Comparison of ENCODE assay signal across 25 cellular contexts in the genomic region with DNA sequence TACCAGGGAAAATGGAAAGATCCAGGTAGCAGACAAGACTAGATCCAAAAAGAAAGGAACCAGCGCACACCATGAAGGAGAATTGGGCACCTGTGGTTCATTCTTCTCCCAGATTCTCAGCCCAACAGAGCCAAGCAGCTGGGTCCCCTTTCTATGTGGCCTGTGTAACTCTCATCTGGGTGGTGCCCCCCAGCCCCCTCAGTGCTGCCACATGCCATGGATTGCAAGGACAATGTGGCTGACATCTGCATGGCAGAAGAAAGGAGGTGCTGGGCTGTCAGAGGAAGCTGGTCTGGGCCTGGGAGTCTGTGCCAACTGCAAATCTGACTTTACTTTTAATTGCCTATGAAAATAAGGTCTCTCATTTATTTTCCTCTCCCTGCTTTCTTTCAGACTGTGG. TPM values are rescaled to one million over a fixed set of nuclear protein-coding genes. Genes with fewer than 3 reads are reported as not detected.
A peak's percentile ranks its signal among the peaks of the same experiment; 100 is the strongest.
DNase-seq lines count a peak whose midpoint lies in the region; ATAC-seq, FAIRE-seq and TF ChIP-seq lines count a peak whose summit lies in the region.
"Had no signal": no experiment of that assay in that cellular context is flagged by ENCODE, and none has a peak within 500 bp of the region (broad histone marks: within the 10 kb centered on the region; RNA-seq: fewer than 3 reads in every experiment).

No MANE protein-coding gene starts in this region.

- no peaks in the 10 kb centered on the region for H3K9me3 Mint-ChIP-seq in activated CD4-positive, alpha-beta T cell treated with anti-CD3 and anti-CD28 coated beads, Interleukin-2, amount 10 ng/mL, durations not matched to agents 7 days and 5 days
- no peaks in the 10 kb centered on the region for H3K9me3 Mint-ChIP-seq in CD8-positive, alpha-beta T cell
- H3K9me3 Mint-ChIP-seq in activated T-helper 1 cell treated with anti-CD3 and anti-CD28 coated beads, Interleukin-12 subunit alpha, Interleukin-12 subunit beta, Interleukin-2, Interleukin-4 antibody, amounts not matched to agents 30 ng/mL and 10 ng/mL and 1 ng/mL, durations not matched to agents 14 hours and 24 hours and 36 hours, result no peaks in the 10 kb centered on the region
- peaks cover 0 to 9% (median 0%) of the 10 kb centered on the region in 11 donors for H3K9me3 Mint-ChIP-seq in naive thymus-derived CD4-positive, alpha-beta T cell

- CTCF ChIA-PET in activated CD4-positive, alpha-beta T cell treated with anti-CD3 and anti-CD28 coated beads, Interleukin-2, amount 10 ng/mL, durations not matched to agents 7 days and 5 days (lab: Charles Lee), result interaction anchor here (13.3 kb wide), 1 partner anchor 17 kb away, joined by 176 read pairs; no protein-coding TSS in a partner anchor
- CTCF ChIA-PET in CD8-positive, alpha-beta T cell (lab: Charles Lee), result interaction anchor here (1.8 to 19.9 kb wide), 2 partner anchors 19 to 80 kb away, joined by 6 to 490 read pairs; no protein-coding TSS in a partner anchor
- CTCF ChIA-PET in naive thymus-derived CD4-positive, alpha-beta T cell (lab: Charles Lee), result interaction anchor here (13.3 kb wide), 1 partner anchor 17 kb away, joined by 314 read pairs; no protein-coding TSS in a partner anchor

- H3K4me1 ChIP-seq in CD8-positive, alpha-beta T cell (ENCODE audit: insufficient read depth, low read length), result peaks cover 43% of the 10 kb centered on the region
- peaks cover 25 to 28% of the 10 kb centered on the region in 2 donors for H3K4me1 ChIP-seq in naive thymus-derived CD4-positive, alpha-beta T cell (ENCODE audit: control insufficient read depth in 2 of 2, insufficient read depth in 2 of 2, low read length in 2 of 2)
- H3K4me1 ChIP-seq in uterus, result peaks cover 0 to 9% of the 10 kb centered on the region in 2 donors
- peaks cover 0 to 1% of the 10 kb centered on the region in 2 donors for H3K4me1 ChIP-seq in breast epithelium
- H3K4me1 ChIP-seq: A549 had no signal

- peak overlapping the region; percentile 100 for H3K27ac Mint-ChIP-seq in activated CD4-positive, alpha-beta T cell treated with anti-CD3 and anti-CD28 coated beads, Interleukin-2, amount 10 ng/mL, durations not matched to agents 7 days and 5 days
- peak overlapping the region; percentile 100 for H3K27ac Mint-ChIP-seq in CD8-positive, alpha-beta T cell
- peak overlapping the region; percentile 98 for H3K27ac Mint-ChIP-seq in activated T-helper 1 cell treated with anti-CD3 and anti-CD28 coated beads, Interleukin-12 subunit alpha, Interleukin-12 subunit beta, Interleukin-2, Interleukin-4 antibody, amounts not matched to agents 30 ng/mL and 10 ng/mL and 1 ng/mL, durations not matched to agents 14 hours and 24 hours and 36 hours
- H3K27ac Mint-ChIP-seq in naive thymus-derived CD4-positive, alpha-beta T cell, result peak overlapping the region; percentile 99 to 100 (median 100)

- no peaks in the 10 kb centered on the region for H3K27me3 ChIP-seq in CD8-positive, alpha-beta T cell (ENCODE audit: insufficient read depth, low read length)
- no peaks in the 10 kb centered on the region for H3K27me3 ChIP-seq in naive thymus-derived CD4-positive, alpha-beta T cell (ENCODE audit: control insufficient read depth in 2 of 2, insufficient read depth in 2 of 2, low read length in 2 of 2)
- H3K27me3 ChIP-seq in uterus (peaks cover 0 to 10% of the 10 kb centered on the region in 2 donors), breast epithelium (peaks cover under 1 to 22% of the 10 kb centered on the region in 2 donors)

- no peaks in the 10 kb centered on the region for H3K9me3 ChIP-seq in CD8-positive, alpha-beta T cell (ENCODE audit: low read length)
- no peaks in the 10 kb centered on the region for H3K9me3 ChIP-seq in naive thymus-derived CD4-positive, alpha-beta T cell (ENCODE audit: control insufficient read depth in 2 of 3, low read length in 3 of 3)
- H3K9me3 ChIP-seq in uterus (no peaks in the 10 kb centered on the region), breast epithelium (no peaks in the 10 kb centered on the region)
- H3K9me3 ChIP-seq: A549; BLaER1 treated with 17β-estradiol and CSF1 and Interleukin-3, amounts not matched to agents 10 nM and 100 nM; heart left ventricle had no signal

- no peak for TF ChIP-seq CTCF in CD8-positive, alpha-beta T cell (IDR thresholded peaks at IDR 0.05)
- TF ChIP-seq CTCF in uterus (IDR thresholded peaks at IDR 0.05) (no peak), breast epithelium (IDR thresholded peaks at IDR 0.05) (no peak)

- H3K4me1 Mint-ChIP-seq in activated CD4-positive, alpha-beta T cell treated with anti-CD3 and anti-CD28 coated beads, Interleukin-2, amount 10 ng/mL, durations not matched to agents 7 days and 5 days, result peaks cover 33% of the 10 kb centered on the region
- H3K4me1 Mint-ChIP-seq in CD8-positive, alpha-beta T cell (ENCODE audit: low read depth), result peaks cover 47% of the 10 kb centered on the region
- H3K4me1 Mint-ChIP-seq in activated T-helper 1 cell treated with anti-CD3 and anti-CD28 coated beads, Interleukin-12 subunit alpha, Interleukin-12 subunit beta, Interleukin-2, Interleukin-4 antibody, amounts not matched to agents 30 ng/mL and 10 ng/mL and 1 ng/mL, durations not matched to agents 14 hours and 24 hours and 36 hours (ENCODE audit: low read depth), result peaks cover 46% of the 10 kb centered on the region
- H3K4me1 Mint-ChIP-seq in naive thymus-derived CD4-positive, alpha-beta T cell, result peaks cover 18 to 43% (median 39%) of the 10 kb centered on the region in 7 donors

- peak overlapping the region; percentile 98 for H3K27ac ChIP-seq in CD8-positive, alpha-beta T cell (ENCODE audit: low read depth, low read length)
- peak overlapping the region; percentile 98 for H3K27ac ChIP-seq in naive thymus-derived CD4-positive, alpha-beta T cell (ENCODE audit: low read depth, low read length)
- H3K27ac ChIP-seq in uterus (no peak overlapping the region), breast epithelium (no peak overlapping the region)
- H3K27ac ChIP-seq: A549; BLaER1 treated with 17β-estradiol and CSF1 and Interleukin-3, amounts not matched to agents 10 nM and 100 nM; PC-9; WERI-Rb-1 had no signal

- peaks cover 78% of the 10 kb centered on the region for H3K36me3 Mint-ChIP-seq in activated CD4-positive, alpha-beta T cell treated with anti-CD3 and anti-CD28 coated beads, Interleukin-2, amount 10 ng/mL, durations not matched to agents 7 days and 5 days (ENCODE audit: low read depth)
- peaks cover 80% of the 10 kb centered on the region for H3K36me3 Mint-ChIP-seq in CD8-positive, alpha-beta T cell
- H3K36me3 Mint-ChIP-seq in activated T-helper 1 cell treated with anti-CD3 and anti-CD28 coated beads, Interleukin-12 subunit alpha, Interleukin-12 subunit beta, Interleukin-2, Interleukin-4 antibody, amounts not matched to agents 30 ng/mL and 10 ng/mL and 1 ng/mL, durations not matched to agents 14 hours and 24 hours and 36 hours (ENCODE audit: low read depth), result peaks cover 78% of the 10 kb centered on the region
- peaks cover 5 to 74% (median 63%) of the 10 kb centered on the region in 5 donors for H3K36me3 Mint-ChIP-seq in naive thymus-derived CD4-positive, alpha-beta T cell

- no peaks in the 10 kb centered on the region for H3K27me3 Mint-ChIP-seq in activated CD4-positive, alpha-beta T cell treated with anti-CD3 and anti-CD28 coated beads, Interleukin-2, amount 10 ng/mL, durations not matched to agents 7 days and 5 days
- H3K27me3 Mint-ChIP-seq in CD8-positive, alpha-beta T cell (ENCODE audit: low read depth), result no peaks in the 10 kb centered on the region
- no peaks in the 10 kb centered on the region for H3K27me3 Mint-ChIP-seq in activated T-helper 1 cell treated with anti-CD3 and anti-CD28 coated beads, Interleukin-12 subunit alpha, Interleukin-12 subunit beta, Interleukin-2, Interleukin-4 antibody, amounts not matched to agents 30 ng/mL and 10 ng/mL and 1 ng/mL, durations not matched to agents 14 hours and 24 hours and 36 hours (ENCODE audit: insufficient read depth)
- H3K27me3 Mint-ChIP-seq in naive thymus-derived CD4-positive, alpha-beta T cell, result peaks cover 0 to 3% (median 0%) of the 10 kb centered on the region in 5 donors

- ATAC-seq in CD8-positive, alpha-beta T cell, result no peak
- ATAC-seq in naive thymus-derived CD4-positive, alpha-beta T cell, result no peak
- ATAC-seq: A549, heart left ventricle, left ventricle myocardium superior had no signal

- DNase-seq in activated CD4-positive, alpha-beta T cell treated with anti-CD3 and anti-CD28 coated beads, Interleukin-2, amount 10 ng/mL, durations not matched to agents 7 days and 5 days, result no peak
- DNase-seq in activated CD4-positive, alpha-beta T cell treated with anti-CD3 and anti-CD28 coated beads for 4 hours, result no peak
- peak in 1 of 7 experiments; percentile 51 for DNase-seq in CD8-positive, alpha-beta T cell
- no peak for DNase-seq in activated T-helper 1 cell treated with anti-CD3 and anti-CD28 coated beads, Interleukin-12 subunit alpha, Interleukin-12 subunit beta, Interleukin-2, Interleukin-4 antibody, amounts not matched to agents 30 ng/mL and 10 ng/mL and 1 ng/mL, durations not matched to agents 14 hours and 24 hours and 36 hours (ENCODE audit: low spot score)
- peak in 2 of 9 donors; percentile 2 to 8 for DNase-seq in naive thymus-derived CD4-positive, alpha-beta T cell
- DNase-seq in GM12891 (ENCODE audit: insufficient read length, low spot score) (no peak), uterus (no peak), breast epithelium (ENCODE audit: low spot score in 2 of 2) (no peak)
- DNase-seq: DMS 273 treated with DMSO at 0.1 percent for 48 hours; heart left ventricle; Karpas-422; left ventricle myocardium superior; NCI-H187; NCI-H82; SHP77 treated with DMSO at 0.1 percent for 48 hours; stimulated activated CD4-positive, alpha-beta T cell treated with anti-CD3 and anti-CD28 coated beads, Interleukin-4, amount 100 ng/mL, for 24 hours; WERI-Rb-1 had no signal

- FAIRE-seq in GM12891 (lab: Jason Lieb, UNC), result no peak
- FAIRE-seq: A549, bronchial epithelial cell, endothelial cell of umbilical vein had no signal

- peak overlapping the region; percentile 88 for H3K4me3 Mint-ChIP-seq in activated CD4-positive, alpha-beta T cell treated with anti-CD3 and anti-CD28 coated beads, Interleukin-2, amount 10 ng/mL, durations not matched to agents 7 days and 5 days
- peak overlapping the region; percentile 98 for H3K4me3 Mint-ChIP-seq in CD8-positive, alpha-beta T cell
- peak overlapping the region; percentile 97 for H3K4me3 Mint-ChIP-seq in activated T-helper 1 cell treated with anti-CD3 and anti-CD28 coated beads, Interleukin-12 subunit alpha, Interleukin-12 subunit beta, Interleukin-2, Interleukin-4 antibody, amounts not matched to agents 30 ng/mL and 10 ng/mL and 1 ng/mL, durations not matched to agents 14 hours and 24 hours and 36 hours
- peak overlapping the region; percentile 91 to 100 (median 98) for H3K4me3 Mint-ChIP-seq in naive thymus-derived CD4-positive, alpha-beta T cell

- peak overlapping the region; percentile 30 for H3K4me3 ChIP-seq in CD8-positive, alpha-beta T cell (ENCODE audit: low read depth, low read length)
- peak overlapping the region; percentile 37 for H3K4me3 ChIP-seq in naive thymus-derived CD4-positive, alpha-beta T cell (ENCODE audit: low read length)
- no peak overlapping the region for H3K4me3 ChIP-seq in uterus
- H3K4me3 ChIP-seq in breast epithelium, result no peak overlapping the region
- H3K4me3 ChIP-seq: A549; BLaER1 treated with 17β-estradiol and CSF1 and Interleukin-3, amounts not matched to agents 10 nM and 100 nM; PC-9; smooth muscle cell had no signal

- TF ChIP-seq POLR2A in GM12891 (IDR thresholded peaks at IDR 0.05; ENCODE audit: low read depth, low read length) (no peak), uterus (IDR thresholded peaks at IDR 0.05) (no peak), breast epithelium (IDR thresholded peaks at IDR 0.05) (no peak)

- intact Hi-C loops in CD8-positive, alpha-beta T cell (cut with DNase I, micrococcal nuclease), result no loop called here
- intact Hi-C loops in activated T-helper 1 cell treated with anti-CD3 and anti-CD28 coated beads, Interleukin-12 subunit alpha, Interleukin-12 subunit beta, Interleukin-2, Interleukin-4 antibody, amounts not matched to agents 30 ng/mL and 10 ng/mL and 1 ng/mL, durations not matched to agents 14 hours and 24 hours and 36 hours (cut with micrococcal nuclease), result no loop called here
- intact Hi-C loops in naive thymus-derived CD4-positive, alpha-beta T cell (cut with micrococcal nuclease), result no loop called here
- intact Hi-C loops in uterus (cut with DNase I; ENCODE audit: low total_unique reads), result no loop called here
- intact Hi-C loops in breast epithelium (cut with DNase I; ENCODE audit: low total_unique reads), result no loop called here

- peaks cover 30% of the 10 kb centered on the region for H3K36me3 ChIP-seq in CD8-positive, alpha-beta T cell (ENCODE audit: insufficient read depth, low read length)
- peaks cover 0 to 39% (median 0%) of the 10 kb centered on the region in 3 experiments for H3K36me3 ChIP-seq in naive thymus-derived CD4-positive, alpha-beta T cell (ENCODE audit: control insufficient read depth in 2 of 3, insufficient read depth in 3 of 3, low read length in 3 of 3)
- H3K36me3 ChIP-seq in uterus (no peaks in the 10 kb centered on the region), breast epithelium (no peaks in the 10 kb centered on the region)
- H3K36me3 ChIP-seq: BLaER1 treated with 17β-estradiol and CSF1 and Interleukin-3, amounts not matched to agents 10 nM and 100 nM; heart left ventricle; WERI-Rb-1 had no signal

- POLR2A ChIA-PET in activated CD4-positive, alpha-beta T cell treated with anti-CD3 and anti-CD28 coated beads, Interleukin-2, amount 10 ng/mL, durations not matched to agents 7 days and 5 days (lab: Charles Lee), result interaction anchor here (8.4 kb wide), 1 partner anchor 17 kb away, joined by 143 read pairs; no protein-coding TSS in a partner anchor
- POLR2A ChIA-PET in CD8-positive, alpha-beta T cell (lab: Charles Lee), result interaction anchor here (0.9 to 21.9 kb wide), 4 partner anchors 18 to 588 kb away, joined by 3 to 2372 read pairs (median 6); no protein-coding TSS in a partner anchor
- POLR2A ChIA-PET in naive thymus-derived CD4-positive, alpha-beta T cell (lab: Charles Lee), result interaction anchor here (0.9 to 33.1 kb wide), 8 partner anchors 15 to 599 kb away, joined by 3 to 5102 read pairs (median 6); no protein-coding TSS in a partner anchor

RNA-seq across cellular contexts. Expression of gene PRSS2, which starts 21.4 kb away (rescaled TPM):
- not detected for total RNA-seq in activated CD4-positive, alpha-beta T cell treated with anti-CD3 and anti-CD28 coated beads, Interleukin-2, amount 10 ng/mL, durations not matched to agents 7 days and 5 days
- total RNA-seq in CD8-positive, alpha-beta T cell, result not detected
- not detected in 2 replicates for total RNA-seq in activated T-helper 1 cell treated with anti-CD3 and anti-CD28 coated beads, Interleukin-12 subunit alpha, Interleukin-12 subunit beta, Interleukin-2, Interleukin-4 antibody, amounts not matched to agents 30 ng/mL and 10 ng/mL and 1 ng/mL, durations not matched to agents 14 hours and 24 hours and 36 hours
- total RNA-seq in naive thymus-derived CD4-positive, alpha-beta T cell, result not detected
- polyA plus RNA-seq in naive thymus-derived CD4-positive, alpha-beta T cell, result not detected
- polyA plus RNA-seq in GM12891 (2012; ENCODE audit: low read depth, missing spikeins), result not detected
- total RNA-seq in uterus (not detected), breast epithelium (not detected)
- total RNA-seq: bronchial epithelial cell, endothelial cell of umbilical vein, G401, HT1080, left ventricle myocardium superior, PC-9, smooth muscle cell had no signal
- polyA plus RNA-seq: A549, smooth muscle cell had no signal

RNA-seq across cellular contexts. Expression of gene PRSS1, which starts 42.9 kb away (rescaled TPM):
- not detected for total RNA-seq in activated CD4-positive, alpha-beta T cell treated with anti-CD3 and anti-CD28 coated beads, Interleukin-2, amount 10 ng/mL, durations not matched to agents 7 days and 5 days
- total RNA-seq in CD8-positive, alpha-beta T cell, result not detected
- not detected in 2 replicates for total RNA-seq in activated T-helper 1 cell treated with anti-CD3 and anti-CD28 coated beads, Interleukin-12 subunit alpha, Interleukin-12 subunit beta, Interleukin-2, Interleukin-4 antibody, amounts not matched to agents 30 ng/mL and 10 ng/mL and 1 ng/mL, durations not matched to agents 14 hours and 24 hours and 36 hours
- total RNA-seq in naive thymus-derived CD4-positive, alpha-beta T cell, result not detected
- polyA plus RNA-seq in naive thymus-derived CD4-positive, alpha-beta T cell, result not detected
- not detected for polyA plus RNA-seq in GM12891 (2012; ENCODE audit: low read depth, missing spikeins)
- total RNA-seq in uterus, result 1 to 10 TPM in 1 of 4 donors, not detected in 3; 1.0 TPM
- not detected for total RNA-seq in breast epithelium
- total RNA-seq: endothelial cell of umbilical vein, G401, HT1080, left ventricle myocardium superior, smooth muscle cell had no signal
- polyA plus RNA-seq: A549, endothelial cell of umbilical vein, smooth muscle cell had no signal

Comparison
In these comparisons a context has a peak if more than half of its experiments do, and no peak if none do; other contexts are left out.
1. H3K27ac ChIP-seq: peak in CD8-positive, alpha-beta T cell (single experiment) and naive thymus-derived CD4-positive, alpha-beta T cell (single experiment); none in uterus (0 of 2) and breast epithelium (0 of 2).
2. H3K4me3 ChIP-seq: peak in CD8-positive, alpha-beta T cell (single experiment) and naive thymus-derived CD4-positive, alpha-beta T cell (single experiment); none in uterus (0 of 2) and breast epithelium (0 of 3).
3. Peak in every context shown above with its lines, with median percentiles within 50 percentile points of each other: H3K27ac Mint-ChIP-seq and H3K4me3 Mint-ChIP-seq.